In the genomic region with DNA sequence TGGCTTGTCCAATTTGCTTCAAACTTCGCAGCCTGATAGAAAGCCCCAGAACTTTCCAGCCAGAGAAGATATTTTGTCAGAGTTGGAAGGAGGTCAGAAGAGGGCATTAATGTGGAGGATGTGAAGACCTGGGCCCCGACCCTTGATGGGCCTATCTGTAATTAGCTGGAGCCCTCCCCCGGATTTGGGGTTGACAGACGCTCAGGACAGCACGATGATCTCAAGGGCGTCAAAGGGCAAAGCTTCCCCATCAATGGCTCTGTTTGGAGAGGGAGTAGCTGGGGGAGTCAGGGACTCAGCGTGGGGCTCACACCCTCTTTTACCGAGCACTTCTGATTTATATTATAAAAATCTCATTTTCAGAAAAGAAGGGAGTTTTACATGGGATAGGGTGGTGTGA, we compare ENCODE assay signal across 2 cellular contexts.
TF ChIP-seq lines count a peak whose summit lies in the region.

No MANE protein-coding gene starts in this region.

TF ChIP-seq in GM23338, 12 proteins besides CTCF, POLR2A, EP300 and RAD21 (continued from another document):
- no peak for TF ChIP-seq POLR2AphosphoS5 (IDR thresholded peaks at IDR 0.05; ENCODE audit: low read depth)
- TF ChIP-seq ZNF462 (CRISPR knock-in tag; IDR thresholded peaks at IDR 0.05) = no peak
- TF ChIP-seq ZNF331 (CRISPR knock-in tag; IDR thresholded peaks at IDR 0.05; ENCODE audit: low read depth) = no peak
- no peak for TF ChIP-seq NANOG (IDR thresholded peaks at IDR 0.05; ENCODE audit: borderline replicate concordance)
TF ChIP-seq in GM23338: peak in this region for 0.

TF ChIP-seq in WTC11, 78 proteins besides CTCF, POLR2A, EP300 and RAD21 (continued from another document):
- TF ChIP-seq ZSCAN18 (CRISPR knock-in tag; IDR thresholded peaks at IDR 0.05) = no peak
- TF ChIP-seq ERG (CRISPR knock-in tag; IDR thresholded peaks at IDR 0.05) = no peak
- no peak for TF ChIP-seq ZNF416 (CRISPR knock-in tag; IDR thresholded peaks at IDR 0.05)
- TF ChIP-seq, protein P1, sequence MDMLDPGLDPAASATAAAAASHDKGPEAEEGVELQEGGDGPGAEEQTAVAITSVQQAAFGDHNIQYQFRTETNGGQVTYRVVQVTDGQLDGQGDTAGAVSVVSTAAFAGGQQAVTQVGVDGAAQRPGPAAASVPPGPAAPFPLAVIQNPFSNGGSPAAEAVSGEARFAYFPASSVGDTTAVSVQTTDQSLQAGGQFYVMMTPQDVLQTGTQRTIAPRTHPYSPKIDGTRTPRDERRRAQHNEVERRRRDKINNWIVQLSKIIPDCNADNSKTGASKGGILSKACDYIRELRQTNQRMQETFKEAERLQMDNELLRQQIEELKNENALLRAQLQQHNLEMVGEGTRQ (CRISPR knock-in tag; IDR thresholded peaks at IDR 0.05) = no peak
